In the genomic region with DNA sequence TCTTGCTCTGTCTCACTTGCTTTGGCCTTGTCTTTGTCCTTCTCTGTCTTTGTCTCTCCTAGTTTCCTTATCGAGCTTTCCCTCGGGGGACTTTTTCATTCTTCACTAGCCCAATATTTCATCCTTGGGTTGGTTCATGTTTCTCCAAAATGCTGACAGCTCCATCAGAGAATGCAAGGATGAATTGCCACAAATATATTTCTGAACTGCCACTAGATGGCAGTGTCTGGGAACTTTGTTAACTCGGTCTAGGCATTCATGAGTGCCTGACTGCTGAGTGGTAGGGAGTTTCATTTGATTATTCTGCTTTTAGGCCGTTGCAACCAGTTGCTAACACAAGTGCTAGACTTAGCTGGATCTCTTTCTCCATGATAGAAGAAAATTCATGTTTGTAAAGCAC, we compare ENCODE assay signal across 8 cellular contexts.
DNase-seq lines count a peak whose midpoint lies in the region; ATAC-seq and TF ChIP-seq lines count a peak whose summit lies in the region.

No MANE protein-coding gene starts in this region.

- H3K9me3 ChIP-seq in PC-9 (ENCODE audit: insufficient read depth, low read depth) = no peaks in the 10 kb centered on the region

- H3F3A ChIP-seq in PC-9 (ENCODE audit: insufficient read depth, low read depth) = no peaks in the 10 kb centered on the region

- intact Hi-C loops in PC-9 (cut with micrococcal nuclease; ENCODE audit: unreplicated experiment) = loop anchor here (1.0 to 10.0 kb wide), 4 partner anchors 65 to 448 kb away; a partner anchor contains a TSS
- intact Hi-C loops in dorsolateral prefrontal cortex (cut with DNase I) = loop anchor here (5.0 to 10.0 kb wide), 4 partner anchors 192 to 320 kb away; a partner anchor contains a TSS

- H3K4me3 ChIP-seq in PC-9 (no peak overlapping the region), dorsolateral prefrontal cortex (peak overlapping the region in 1 of 59 donors; percentile 21)

- peak; percentile 83 for TF ChIP-seq CTCF in PC-9 (conservative IDR thresholded peaks at IDR 0.05)
- peak in 55 of 56 donors; percentile 45 to 88 (median 72) for TF ChIP-seq CTCF in dorsolateral prefrontal cortex (IDR thresholded peaks at IDR 0.05 in 54 of 56, conservative IDR thresholded peaks at IDR 0.05 in 2 of 56; ENCODE audit: low read depth in 1 of 56, partially characterized antibody in 56 of 56)

- no peaks in the 10 kb centered on the region for H4K20me1 ChIP-seq in PC-9 (ENCODE audit: insufficient read depth)

- CTCF ChIA-PET in PC-9 (lab: Charles Lee) = interaction anchor here (0.7 to 1.5 kb wide), 8 partner anchors 67 to 935 kb away, joined by 3 to 6 read pairs (median 4); no protein-coding TSS in a partner anchor

- peak; percentile 76 for ATAC-seq in GM21786 (IDR thresholded peaks at IDR 0.05; ENCODE audit: unreplicated experiment)

- H3K27me3 ChIP-seq in PC-9 (ENCODE audit: insufficient read depth, low read depth) (no peaks in the 10 kb centered on the region), dorsolateral prefrontal cortex (peaks cover 0 to 58% (median 12%) of the 10 kb centered on the region in 45 donors)

- no peak overlapping the region for H2AFZ ChIP-seq in PC-9

- H3K9me2 ChIP-seq in PC-9 (ENCODE audit: insufficient read depth) = no peaks in the 10 kb centered on the region

- no peak overlapping the region for H3K27ac ChIP-seq in PC-9
- H3K27ac ChIP-seq in dorsolateral prefrontal cortex = no peak overlapping the region

- BruUV-seq in PC-9 (replicated peaks; lab: Mats Ljungman, UMichigan) = no TSS peak

- H3K79me2 ChIP-seq in PC-9 (ENCODE audit: low read depth) = no peaks in the 10 kb centered on the region

- DNase-seq in EH (ENCODE audit: low read depth) (peak; percentile 47), PC-9 (peak; percentile 21 to 45), dorsolateral prefrontal cortex (peak in 1 of 10 donors; percentile 14), medulla oblongata (ENCODE audit: extremely low spot score) (peak; percentile 75), DMS53 treated with DMSO at 0.1 percent for 48 hours (lab: John Stamatoyannopoulos, UW; ENCODE audit: unreplicated experiment) (no peak), ecto neural progenitor cell (ENCODE audit: low spot score) (no peak), GDM1 (lab: John Stamatoyannopoulos, UW) (no peak)

- POLR2A ChIA-PET in PC-9 (lab: Charles Lee; ENCODE audit: unreplicated experiment) = no interaction called here

- H3K36me3 ChIP-seq in PC-9 (ENCODE audit: low read depth) = no peaks in the 10 kb centered on the region

- peak overlapping the region; percentile 11; the same call in 1 of the 2 replicates for H3K4me2 ChIP-seq in PC-9

- H3K4me1 ChIP-seq in PC-9 (replicated peaks; ENCODE audit: insufficient read depth) = no peaks in the 10 kb centered on the region

Comparison
In these comparisons a context has a peak if more than half of its experiments do, and no peak if none do; other contexts are left out.
1. DNase-seq: peak in EH (single experiment), PC-9 (2 of 2) and medulla oblongata (single experiment); none in DMS53 treated with DMSO at 0.1 percent for 48 hours (single experiment), ecto neural progenitor cell (single experiment) and GDM1 (single experiment).